22 cellular contexts compared by ENCODE assay signal in the genomic region with DNA sequence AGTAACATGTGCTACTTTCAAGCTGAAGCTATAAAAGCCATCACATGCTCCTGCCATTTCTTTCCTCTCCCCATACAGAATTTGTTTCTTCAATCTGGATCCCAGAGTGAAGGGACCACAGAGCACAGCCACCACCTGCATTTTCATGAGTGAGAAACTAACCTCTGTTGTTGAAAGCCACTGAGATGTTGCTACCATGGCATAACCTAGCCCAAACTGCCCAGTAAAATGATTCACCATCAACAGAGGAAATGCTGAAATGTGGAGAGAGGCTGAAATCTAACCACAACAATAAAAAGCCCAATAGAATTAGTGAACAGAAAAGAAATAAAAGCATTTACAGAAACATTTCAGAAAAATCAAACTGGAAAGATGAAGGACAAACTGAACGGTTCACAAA.
"Had no signal": no experiment of that assay in that cellular context is flagged by ENCODE, and none has a peak within 500 bp of the region (broad histone marks: within the 10 kb centered on the region; RNA-seq: fewer than 3 reads in every experiment).

No MANE protein-coding gene starts in this region.

- H3K9me3 Mint-ChIP-seq: activated CD4-positive, alpha-beta memory T cell treated with anti-CD3 and anti-CD28 coated beads for 36 hours; activated naive CD4-positive, alpha-beta T cell treated with anti-CD3 and anti-CD28 coated beads for 36 hours; activated naive CD8-positive, alpha-beta T cell treated with anti-CD3 and anti-CD28 coated beads, Interleukin-2, amount 10 ng/mL, durations not matched to agents 7 days and 5 days; endodermal cell; mesothelial cell of epicardium; naive thymus-derived CD8-positive, alpha-beta T cell; neural progenitor cell; stimulated activated naive B cell treated with anti-CD40 and anti-IgM and Interleukin-4, amounts not matched to agents 10 μg/mL and 1 μg/mL and 100 μg/mL, for 72 hours; T-cell; T-helper 2 cell treated with Interferon-gamma antibody and Interleukin-4, amounts not matched to agents 5 μg/mL and 100 μg/mL, for 36 hours; type B pancreatic cell had no signal

- H3K4me1 Mint-ChIP-seq: activated naive CD8-positive, alpha-beta T cell treated with anti-CD3 and anti-CD28 coated beads, Interleukin-2, amount 10 ng/mL, durations not matched to agents 7 days and 5 days; endodermal cell; mesothelial cell of epicardium; naive thymus-derived CD8-positive, alpha-beta T cell; neural progenitor cell; stimulated activated naive B cell treated with anti-CD40 and anti-IgM and Interleukin-4, amounts not matched to agents 10 μg/mL and 1 μg/mL and 100 μg/mL, for 72 hours; T-cell had no signal

- H3K27ac Mint-ChIP-seq: activated CD4-positive, alpha-beta memory T cell treated with anti-CD3 and anti-CD28 coated beads for 36 hours; activated naive CD4-positive, alpha-beta T cell treated with anti-CD3 and anti-CD28 coated beads for 36 hours; activated naive CD8-positive, alpha-beta T cell treated with anti-CD3 and anti-CD28 coated beads, Interleukin-2, amount 10 ng/mL, durations not matched to agents 7 days and 5 days; endodermal cell; mesothelial cell of epicardium; naive thymus-derived CD8-positive, alpha-beta T cell; neural progenitor cell; stimulated activated naive B cell treated with anti-CD40 and anti-IgM and Interleukin-4, amounts not matched to agents 10 μg/mL and 1 μg/mL and 100 μg/mL, for 72 hours; T-cell; T-helper 2 cell treated with Interferon-gamma antibody and Interleukin-4, amounts not matched to agents 5 μg/mL and 100 μg/mL, for 36 hours; type B pancreatic cell had no signal

- DNase-seq: activated CD4-positive, alpha-beta memory T cell treated with anti-CD3 and anti-CD28 coated beads for 36 hours; activated CD4-positive, alpha-beta T cell treated with anti-CD3 and anti-CD28 coated beads for 48 hours; activated CD4-positive, CD25-positive, alpha-beta regulatory T cell; activated naive CD4-positive, alpha-beta T cell treated with anti-CD3 and anti-CD28 coated beads for 36 hours; activated naive CD8-positive, alpha-beta T cell treated with anti-CD3 and anti-CD28 coated beads, Interleukin-2, amount 10 ng/mL, durations not matched to agents 7 days and 5 days; activated T-cell treated with anti-CD3 and anti-CD28 coated beads, Interleukin-2, amount 50 U/mL, for 48 hours; amygdala; cerebellar nuclear complex; endodermal cell; hippocampal formation; left ventricle myocardium inferior; naive thymus-derived CD8-positive, alpha-beta T cell; right lobe of liver; small intestine; stimulated activated CD4-positive, alpha-beta T cell treated with anti-CD3 and anti-CD28 coated beads, Interleukin-2, amount 100 ng/mL, for 24 hours; stimulated activated naive B cell treated with anti-CD40 and anti-IgM and Interleukin-4, amounts not matched to agents 10 μg/mL and 1 μg/mL and 100 μg/mL, for 72 hours; T-cell; testis had no signal

- H3K36me3 Mint-ChIP-seq: activated CD4-positive, alpha-beta memory T cell treated with anti-CD3 and anti-CD28 coated beads for 36 hours; activated naive CD8-positive, alpha-beta T cell treated with anti-CD3 and anti-CD28 coated beads, Interleukin-2, amount 10 ng/mL, durations not matched to agents 7 days and 5 days; mesothelial cell of epicardium; naive thymus-derived CD8-positive, alpha-beta T cell; neural progenitor cell; stimulated activated naive B cell treated with anti-CD40 and anti-IgM and Interleukin-4, amounts not matched to agents 10 μg/mL and 1 μg/mL and 100 μg/mL, for 72 hours; T-cell; type B pancreatic cell had no signal

- H3K27me3 Mint-ChIP-seq: activated CD4-positive, alpha-beta memory T cell treated with anti-CD3 and anti-CD28 coated beads for 36 hours; type B pancreatic cell had no signal

- ATAC-seq: naive thymus-derived CD8-positive, alpha-beta T cell; right lobe of liver; stimulated activated naive B cell treated with anti-CD40 and anti-IgM and Interleukin-4, amounts not matched to agents 10 μg/mL and 1 μg/mL and 100 μg/mL, for 72 hours; T-cell had no signal

- H3K4me3 Mint-ChIP-seq: activated CD4-positive, alpha-beta memory T cell treated with anti-CD3 and anti-CD28 coated beads for 36 hours; activated naive CD4-positive, alpha-beta T cell treated with anti-CD3 and anti-CD28 coated beads for 36 hours; activated naive CD8-positive, alpha-beta T cell treated with anti-CD3 and anti-CD28 coated beads, Interleukin-2, amount 10 ng/mL, durations not matched to agents 7 days and 5 days; endodermal cell; mesothelial cell of epicardium; naive thymus-derived CD8-positive, alpha-beta T cell; neural progenitor cell; stimulated activated naive B cell treated with anti-CD40 and anti-IgM and Interleukin-4, amounts not matched to agents 10 μg/mL and 1 μg/mL and 100 μg/mL, for 72 hours; T-cell; T-helper 2 cell treated with Interferon-gamma antibody and Interleukin-4, amounts not matched to agents 5 μg/mL and 100 μg/mL, for 36 hours; type B pancreatic cell had no signal
